ENCODE assay signal across 17 cellular contexts in the genomic region with DNA sequence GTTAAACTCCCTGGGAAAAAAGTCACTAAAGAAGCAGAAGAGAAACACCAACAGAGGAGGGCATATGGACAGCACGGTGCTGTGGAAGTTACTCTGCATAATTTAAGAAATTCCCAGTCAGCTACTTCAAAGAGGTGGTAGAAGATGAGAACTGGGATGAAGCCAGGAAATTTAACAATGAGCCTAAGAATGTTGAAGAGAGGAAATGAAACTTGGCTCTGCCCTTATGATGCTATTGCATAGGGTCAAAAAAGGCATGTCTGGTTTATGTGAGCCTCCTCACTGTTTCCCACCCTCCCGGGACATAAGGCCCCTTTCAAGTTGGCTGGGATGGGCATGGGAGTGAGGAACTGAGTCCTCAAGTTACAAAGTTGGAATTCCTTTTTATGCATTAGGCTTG. TPM values are rescaled to one million over a fixed set of nuclear protein-coding genes. Genes with fewer than 3 reads are reported as not detected.
"Had no signal": no experiment of that assay in that cellular context is flagged by ENCODE, and none has a peak within 500 bp of the region (broad histone marks: within the 10 kb centered on the region; RNA-seq: fewer than 3 reads in every experiment).

No MANE protein-coding gene starts in this region.

- ATAC-seq: activated T-cell treated with anti-CD3 and anti-CD28 coated beads, Interleukin-2, amount 50 U/mL, for 4 hours; left cardiac atrium; naive thymus-derived CD8-positive, alpha-beta T cell; pancreas had no signal

- H3K27me3 ChIP-seq: adrenal gland, colonic mucosa, pancreas had no signal

- H3K4me1 ChIP-seq: adrenal gland, colonic mucosa, pancreas had no signal

- H3K9me3 ChIP-seq: adrenal gland, colonic mucosa, pancreas, thoracic aorta had no signal

- H3K4me3 ChIP-seq: adrenal gland, colonic mucosa, pancreas, thoracic aorta had no signal

- DNase-seq: activated CD4-positive, alpha-beta memory T cell treated with anti-CD3 and anti-CD28 coated beads for 36 hours; activated effector memory CD4-positive, alpha-beta T cell treated with anti-CD3 and anti-CD28 coated beads, Interleukin-2, amount 50 U/mL, for 16 hours; activated T-cell treated with anti-CD3 and anti-CD28 coated beads, Interleukin-2, amount 50 U/mL, for 4 hours; adrenal gland; caudate nucleus; colonic mucosa; effector CD4-positive, alpha-beta T cell; head of caudate nucleus; left cardiac atrium; naive thymus-derived CD8-positive, alpha-beta T cell; pancreas; stimulated activated CD4-positive, alpha-beta T cell treated with anti-CD3 and anti-CD28 coated beads, Interleukin-12 subunit alpha, Interleukin-12 subunit beta, amount 100 ng/mL, for 4 hours; stimulated activated CD4-positive, alpha-beta T cell treated with anti-CD3 and anti-CD28 coated beads, Interleukin-2, amount 100 ng/mL, for 24 hours; WERI-Rb-1 had no signal

- H3K27ac ChIP-seq: adrenal gland, colonic mucosa, pancreas, thoracic aorta, WERI-Rb-1 had no signal

- H3K36me3 ChIP-seq: adrenal gland, colonic mucosa, pancreas, thoracic aorta, WERI-Rb-1 had no signal

RNA-seq across cellular contexts. Expression of a gene that starts 36.7 kb away (rescaled TPM):
- total RNA-seq: activated CD4-positive, alpha-beta memory T cell treated with anti-CD3 and anti-CD28 coated beads for 36 hours; activated T-cell treated with anti-CD3 and anti-CD28 coated beads, Interleukin-2, amount 50 U/mL, for 4 hours; adrenal gland; lung microvascular endothelial cell; naive thymus-derived CD8-positive, alpha-beta T cell; pancreas; T-helper 1 cell treated with Interleukin-12 subunit alpha and Interleukin-12 subunit beta and Interleukin-4 antibody, amounts not matched to agents 30 ng/mL and 1 ng/mL, for 36 hours had no signal
